In the genomic region with DNA sequence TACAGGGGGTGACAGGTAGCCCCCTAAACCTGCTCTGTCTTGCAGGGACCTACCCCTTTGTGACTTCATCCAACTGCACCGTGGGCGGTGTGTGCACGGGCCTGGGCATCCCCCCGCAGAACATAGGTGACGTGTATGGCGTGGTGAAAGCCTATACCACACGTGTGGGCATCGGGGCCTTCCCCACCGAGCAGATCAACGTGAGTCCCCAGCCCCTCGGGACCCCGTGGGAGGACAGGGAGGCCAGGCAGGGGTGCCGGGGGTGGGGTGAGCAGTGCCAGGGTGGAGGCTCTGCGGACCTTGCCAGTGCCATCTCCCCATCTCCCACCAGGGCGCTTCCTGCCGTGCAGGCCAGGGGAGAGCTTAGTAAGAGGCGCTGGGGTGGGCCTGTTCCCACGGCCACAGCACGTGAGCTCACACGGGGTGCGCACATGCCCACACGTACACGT, we compare ENCODE assay signal across 21 cellular contexts. TPM values are rescaled to one million over a fixed set of nuclear protein-coding genes. Genes with fewer than 3 reads are reported as not detected.
DNase-seq lines count a peak whose midpoint lies in the region; ATAC-seq, FAIRE-seq and TF ChIP-seq lines count a peak whose summit lies in the region.
"Had no signal": no experiment of that assay in that cellular context is flagged by ENCODE, and none has a peak within 500 bp of the region (broad histone marks: within the 10 kb centered on the region; RNA-seq: fewer than 3 reads in every experiment).

No MANE protein-coding gene starts in this region.

- H3K9me3 ChIP-seq in heart left ventricle (no peaks in the 10 kb centered on the region), left ventricle myocardium inferior (replicated peaks) (no peaks in the 10 kb centered on the region), ascending aorta (no peaks in the 10 kb centered on the region), psoas muscle (no peaks in the 10 kb centered on the region)
- H3K9me3 ChIP-seq: BLaER1 treated with 17β-estradiol and CSF1 and Interleukin-3, amounts not matched to agents 10 nM and 100 nM had no signal

- H3K4me3 ChIP-seq in heart left ventricle (no peak overlapping the region), left ventricle myocardium inferior (no peak overlapping the region), ascending aorta (no peak overlapping the region), psoas muscle (no peak overlapping the region)
- H3K4me3 ChIP-seq: BLaER1 treated with 17β-estradiol and CSF1 and Interleukin-3, amounts not matched to agents 10 nM and 100 nM had no signal

- no peaks in the 10 kb centered on the region for H3K27me3 Mint-ChIP-seq in stimulated activated naive CD8-positive, alpha-beta T cell treated with anti-CD3 and anti-CD28 coated beads, Interleukin-15, amount 100 ng/mL, for 72 hours

- H3K4me1 ChIP-seq in heart left ventricle (peaks cover 0 to 17% (median 7%) of the 10 kb centered on the region in 12 donors), left ventricle myocardium inferior (peaks cover 17% of the 10 kb centered on the region), ascending aorta (peaks cover 12 to 27% of the 10 kb centered on the region in 2 donors), psoas muscle (peaks cover 19% of the 10 kb centered on the region)

- DNase-seq in heart left ventricle (peak in 3 of 5 donors; percentile 22 to 48 (median 22)), left ventricle myocardium inferior (no peak), ascending aorta (ENCODE audit: low spot score in 2 of 2) (no peak), psoas muscle (peak; percentile 11 to 48), SKM-1 (lab: John Stamatoyannopoulos, UW; ENCODE audit: unreplicated experiment) (no peak), D721Med (ENCODE audit: insufficient read length, low spot score) (no peak)
- no peak for DNase-seq in stimulated activated naive CD8-positive, alpha-beta T cell treated with anti-CD3 and anti-CD28 coated beads, Interleukin-15, amount 100 ng/mL, for 72 hours
- DNase-seq: Calu3; CD8-positive, alpha-beta T cell; DMS53; EL; KG1; NCI-H1105 treated with DMSO at 0.1 percent for 48 hours; NCI-H187; NCI-H2227 treated with DMSO at 0.1 percent for 48 hours; NCI-H510A treated with DMSO at 0.1 percent for 48 hours; SIG-M5 had no signal

- no peak for TF ChIP-seq POLR2A in heart left ventricle (IDR thresholded peaks at IDR 0.05)

- no peaks in the 10 kb centered on the region for H3K9me3 Mint-ChIP-seq in stimulated activated naive CD8-positive, alpha-beta T cell treated with anti-CD3 and anti-CD28 coated beads, Interleukin-15, amount 100 ng/mL, for 72 hours
- H3K9me3 Mint-ChIP-seq: CD8-positive, alpha-beta T cell had no signal

- H3K36me3 ChIP-seq in heart left ventricle (peaks cover 0 to 70% (median 59%) of the 10 kb centered on the region in 9 donors), left ventricle myocardium inferior (peaks cover 78% of the 10 kb centered on the region), ascending aorta (peaks cover 69 to 73% of the 10 kb centered on the region in 2 donors), psoas muscle (ENCODE audit: insufficient read depth in 1 of 2, low read depth in 1 of 2) (peaks cover 0 to 90% of the 10 kb centered on the region in 2 donors)
- H3K36me3 ChIP-seq: BLaER1 treated with 17β-estradiol and CSF1 and Interleukin-3, amounts not matched to agents 10 nM and 100 nM had no signal

- no peak for FAIRE-seq in D721Med (lab: Jason Lieb, UNC)
- FAIRE-seq: GM12891, GM18507, HepG2 had no signal

- H3K27ac ChIP-seq in heart left ventricle, result no peak overlapping the region
- H3K27ac ChIP-seq in left ventricle myocardium inferior (replicated peaks), result no peak overlapping the region
- peak overlapping the region; percentile 17 to 64 for H3K27ac ChIP-seq in ascending aorta
- peak overlapping the region; percentile 63 for H3K27ac ChIP-seq in psoas muscle
- H3K27ac ChIP-seq: BLaER1 treated with 17β-estradiol and CSF1 and Interleukin-3, amounts not matched to agents 10 nM and 100 nM had no signal

- peaks cover 12% of the 10 kb centered on the region for H3K4me1 Mint-ChIP-seq in stimulated activated naive CD8-positive, alpha-beta T cell treated with anti-CD3 and anti-CD28 coated beads, Interleukin-15, amount 100 ng/mL, for 72 hours

- intact Hi-C loops in heart left ventricle (cut with DNase I) (no loop called here), left ventricle myocardium inferior (cut with micrococcal nuclease) (no loop called here), ascending aorta (cut with DNase I) (loop anchor here (10.0 kb wide), 1 partner anchor 897 kb away; a partner anchor contains a TSS), psoas muscle (cut with DNase I) (no loop called here)

- H3K27me3 ChIP-seq in heart left ventricle (no peaks in the 10 kb centered on the region), left ventricle myocardium inferior (ENCODE audit: low read depth) (no peaks in the 10 kb centered on the region), ascending aorta (no peaks in the 10 kb centered on the region), psoas muscle (ENCODE audit: insufficient read depth in 3 of 3, low read length in 2 of 3) (no peaks in the 10 kb centered on the region)
- H3K27me3 ChIP-seq: BLaER1 treated with 17β-estradiol and CSF1 and Interleukin-3, amounts not matched to agents 10 nM and 100 nM had no signal

- ATAC-seq in heart left ventricle (no peak), psoas muscle (peak in 1 of 4 donors; percentile 12)
- ATAC-seq in stimulated activated naive CD8-positive, alpha-beta T cell treated with anti-CD3 and anti-CD28 coated beads, Interleukin-15, amount 100 ng/mL, for 72 hours, result peak; percentile 7
- ATAC-seq: CD8-positive, alpha-beta T cell; HepG2 had no signal

- WGBS in heart left ventricle, 4 donors, result 91 to 94% (median 92%) methylated on average over 12 to 23 of the region's 23 CpGs
- WGBS in psoas muscle, 3 donors, result 84 to 90% (median 85%) methylated on average over 20 to 23 of the region's 23 CpGs

- TF ChIP-seq CTCF in heart left ventricle (IDR thresholded peaks at IDR 0.05) (no peak), left ventricle myocardium inferior (IDR thresholded peaks at IDR 0.05; ENCODE audit: borderline replicate concordance) (no peak), ascending aorta (IDR thresholded peaks at IDR 0.05) (no peak), psoas muscle (IDR thresholded peaks at IDR 0.05) (no peak), D721Med (IDR thresholded peaks at IDR 0.05; ENCODE audit: insufficient read depth, missing control alignments) (no peak)

- H3K27ac Mint-ChIP-seq in stimulated activated naive CD8-positive, alpha-beta T cell treated with anti-CD3 and anti-CD28 coated beads, Interleukin-15, amount 100 ng/mL, for 72 hours, result no peak overlapping the region
- H3K27ac Mint-ChIP-seq: CD8-positive, alpha-beta T cell had no signal

- no peak overlapping the region for H3K4me3 Mint-ChIP-seq in stimulated activated naive CD8-positive, alpha-beta T cell treated with anti-CD3 and anti-CD28 coated beads, Interleukin-15, amount 100 ng/mL, for 72 hours
- H3K4me3 Mint-ChIP-seq: CD8-positive, alpha-beta T cell had no signal

RNA-seq across cellular contexts. Expression of a gene that starts 11.1 kb away (rescaled TPM):
- total RNA-seq in heart left ventricle (100 to 1,000 TPM in 2 of 9 donors, 10 to 100 TPM in 7; 41.0 to 203 (median 53.9) TPM), left ventricle myocardium inferior (55.6 TPM), ascending aorta (410 TPM), psoas muscle (100 to 1,000 TPM in 1 of 4 donors, 10 to 100 TPM in 3; 55.8 to 105 (median 84.5) TPM)
- polyA plus RNA-seq in heart left ventricle (100 to 1,000 TPM; 126 to 191 TPM), psoas muscle (100 to 1,000 TPM; 147 to 233 (median 233) TPM)

RNA-seq across cellular contexts. Expression of a gene that starts 17.8 kb away (rescaled TPM):
- 100 to 1,000 TPM in 8 of 9 donors, 10 to 100 TPM in 1; 78.9 to 247 (median 160) TPM for total RNA-seq in heart left ventricle
- polyA plus RNA-seq in heart left ventricle, result 100 to 1,000 TPM in 1 of 2 donors, 10 to 100 TPM in 1; 64.7 to 258 TPM
- 218 TPM for total RNA-seq in left ventricle myocardium inferior
- 30.2 TPM for total RNA-seq in ascending aorta
- total RNA-seq in psoas muscle, result 100 to 1,000 TPM; 201 to 359 (median 278) TPM
- polyA plus RNA-seq in psoas muscle, result 100 to 1,000 TPM; 187 to 394 (median 300) TPM

RNA-seq across cellular contexts. Expression of a gene that starts 52.4 kb away (rescaled TPM):
- total RNA-seq in heart left ventricle (10 to 100 TPM; 26.0 to 58.9 (median 28.8) TPM), left ventricle myocardium inferior (28.5 TPM), ascending aorta (249 TPM), psoas muscle (10 to 100 TPM; 16.4 to 26.3 (median 23.4) TPM)
- polyA plus RNA-seq in heart left ventricle (10 to 100 TPM; 27.3 to 32.5 TPM), psoas muscle (10 to 100 TPM; 12.0 to 29.1 (median 12.8) TPM)

RNA-seq across cellular contexts. Expression of a gene that starts 53.7 kb away (rescaled TPM):
- total RNA-seq in heart left ventricle, result 100 to 1,000 TPM; 115 to 173 (median 143) TPM
- 100 to 1,000 TPM; 108 to 129 TPM for polyA plus RNA-seq in heart left ventricle
- total RNA-seq in left ventricle myocardium inferior, result 144 TPM
- total RNA-seq in ascending aorta, result 112 TPM
- 10 to 100 TPM; 54.9 to 79.3 (median 60.0) TPM for total RNA-seq in psoas muscle
- 100 to 1,000 TPM in 1 of 3 donors, 10 to 100 TPM in 2; 51.9 to 102 (median 62.0) TPM for polyA plus RNA-seq in psoas muscle

RNA-seq across cellular contexts. Expression of a gene that starts 59.1 kb away (rescaled TPM):
- total RNA-seq in heart left ventricle (10 to 100 TPM in 3 of 9 donors, 1 to 10 TPM in 6; 4.9 to 12.9 (median 7.4) TPM), left ventricle myocardium inferior (5.7 TPM), ascending aorta (23.5 TPM), psoas muscle (1 to 10 TPM; 4.2 to 7.4 (median 5.8) TPM)
- polyA plus RNA-seq in heart left ventricle (10 to 100 TPM in 1 of 2 donors, 1 to 10 TPM in 1; 4.2 to 12.3 TPM), psoas muscle (1 to 10 TPM; 4.7 to 6.6 (median 6.2) TPM)

Comparison
In these comparisons a context has a peak if more than half of its experiments do, and no peak if none do; other contexts are left out.
1. DNase-seq: peak in heart left ventricle (3 of 5) and psoas muscle (2 of 2); none in left ventricle myocardium inferior (single experiment), ascending aorta (0 of 2), stimulated activated naive CD8-positive, alpha-beta T cell treated with anti-CD3 and anti-CD28 coated beads, Interleukin-15, amount 100 ng/mL, for 72 hours (0 of 2), SKM-1 (single experiment) and D721Med (single experiment).
2. H3K27ac ChIP-seq: peak in ascending aorta (2 of 2) and psoas muscle (single experiment); none in heart left ventricle (0 of 12) and left ventricle myocardium inferior (single experiment).